35 cellular contexts compared by ENCODE assay signal in the genomic region with DNA sequence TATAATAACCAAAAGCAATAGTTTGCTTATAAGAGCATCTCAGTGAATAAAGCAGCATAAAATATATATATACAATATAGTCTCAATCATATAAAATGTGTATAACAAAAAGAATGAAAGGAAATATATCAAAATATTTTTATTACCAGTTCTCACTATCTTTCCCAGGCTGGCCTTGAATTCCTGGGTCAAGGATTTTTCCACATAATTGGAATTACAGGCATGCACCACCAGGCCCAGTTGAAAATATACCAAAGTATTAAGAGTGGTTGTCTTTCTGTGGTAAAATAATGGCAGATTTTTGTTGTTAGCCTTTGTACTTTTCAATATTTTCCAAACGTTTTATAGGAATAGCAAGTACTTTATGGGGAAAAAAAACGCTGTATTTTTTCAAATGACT. TPM values are rescaled to one million over a fixed set of nuclear protein-coding genes. Genes with fewer than 3 reads are reported as not detected.
DNase-seq lines count a peak whose midpoint lies in the region; ATAC-seq, FAIRE-seq and TF ChIP-seq lines count a peak whose summit lies in the region.
"Had no signal": no experiment of that assay in that cellular context is flagged by ENCODE, and none has a peak within 500 bp of the region (broad histone marks: within the 10 kb centered on the region; RNA-seq: fewer than 3 reads in every experiment).

No MANE protein-coding gene starts in this region.

- H3K4me2 ChIP-seq in HepG2 (ENCODE audit: low read depth, low read length) (peak overlapping the region; percentile 4; the same call in 1 of the 2 replicates), smooth muscle cell (no peak overlapping the region)
- H3K4me2 ChIP-seq: A549; BLaER1; BLaER1 treated with 17β-estradiol and CSF1 and Interleukin-3, amounts not matched to agents 10 nM and 100 nM had no signal

- 3% methylated on average over 2 of the region's 2 CpGs for WGBS in HepG2 (ENCODE audit: low lambda C conversion rate)
- WGBS in right lobe of liver (ENCODE audit: insufficient coverage, low coverage, low lambda C conversion rate, missing lambda C conversion rate), result 55% methylated on average over 2 of the region's 2 CpGs
- 59% methylated on average over 2 of the region's 2 CpGs for WGBS in smooth muscle cell (ENCODE audit: low lambda C conversion rate)

- peaks cover 3% of the 10 kb centered on the region for H3K9me3 Mint-ChIP-seq in osteocyte (ENCODE audit: unreplicated experiment)
- H3K9me3 Mint-ChIP-seq in activated T-helper 2 cell treated with anti-CD3 and anti-CD28 coated beads, Interferon-gamma antibody, Interleukin-2, Interleukin-4, amounts not matched to agents 10 μg/mL and 5 μg/mL and 100 μg/mL, durations not matched to agents 14 hours and 24 hours and 36 hours, result peaks cover 19% of the 10 kb centered on the region

- no TSS peak for BruUV-seq in HepG2 (replicated peaks; lab: Mats Ljungman, UMichigan)

- in situ Hi-C loops in HepG2 (cut with HindIII; ENCODE audit: extremely low pct_ligation_motif_present, low pct_unique_long_range_greater_than_20kb), result no loop called here

- DNase-seq in HepG2 (ENCODE audit: low spot score) (peak; percentile 50), right lobe of liver (no peak), EH (ENCODE audit: low read depth) (peak; percentile 27), osteocyte (ENCODE audit: extremely low spot score, unreplicated experiment) (no peak), smooth muscle cell (lab: John Stamatoyannopoulos, UW; ENCODE audit: unreplicated experiment) (no peak), nucleus accumbens (lab: John Stamatoyannopoulos, UW) (no peak)
- no peak for DNase-seq in activated T-helper 2 cell treated with anti-CD3 and anti-CD28 coated beads, Interferon-gamma antibody, Interleukin-2, Interleukin-4, amounts not matched to agents 10 μg/mL and 5 μg/mL and 100 μg/mL, durations not matched to agents 14 hours and 24 hours and 36 hours (ENCODE audit: low spot score)
- DNase-seq: 8988T; ACHN; AML-193; BE2C; C1 segment of cervical spinal cord; Caco-2; Calu3; CD4-positive, alpha-beta memory T cell; CD4-positive, alpha-beta T cell; CD4-positive, CD25-positive, alpha-beta regulatory T cell; CD8-positive, alpha-beta memory T cell; CD8-positive, alpha-beta T cell; COR-L47; DMS 273 treated with DMSO at 0.1 percent for 48 hours; DMS153; DMS53; DMS79; DMS79 treated with DMSO at 0.1 percent for 48 hours; DND-41; EL had no signal

- H3K4me3 Mint-ChIP-seq in osteocyte (ENCODE audit: unreplicated experiment), result no peak overlapping the region
- no peak overlapping the region for H3K4me3 Mint-ChIP-seq in activated T-helper 2 cell treated with anti-CD3 and anti-CD28 coated beads, Interferon-gamma antibody, Interleukin-2, Interleukin-4, amounts not matched to agents 10 μg/mL and 5 μg/mL and 100 μg/mL, durations not matched to agents 14 hours and 24 hours and 36 hours (ENCODE audit: low read depth)
- H3K4me3 Mint-ChIP-seq: B cell; CD14-positive monocyte; CD4-positive, alpha-beta memory T cell; CD4-positive, alpha-beta T cell; CD4-positive, CD25-positive, alpha-beta regulatory T cell; CD8-positive, alpha-beta memory T cell; CD8-positive, alpha-beta T cell had no signal

- H3K9me3 ChIP-seq in HepG2 (ENCODE audit: low read length) (no peaks in the 10 kb centered on the region), right lobe of liver (no peaks in the 10 kb centered on the region), smooth muscle cell (replicated peaks; ENCODE audit: low read depth) (no peaks in the 10 kb centered on the region)
- H3K9me3 ChIP-seq: A549; BE2C; BLaER1; BLaER1 treated with 17β-estradiol and CSF1 and Interleukin-3, amounts not matched to agents 10 nM and 100 nM; Caco-2 had no signal

- H3K36me3 Mint-ChIP-seq in osteocyte (ENCODE audit: unreplicated experiment), result no peaks in the 10 kb centered on the region
- peaks cover 3% of the 10 kb centered on the region for H3K36me3 Mint-ChIP-seq in activated T-helper 2 cell treated with anti-CD3 and anti-CD28 coated beads, Interferon-gamma antibody, Interleukin-2, Interleukin-4, amounts not matched to agents 10 μg/mL and 5 μg/mL and 100 μg/mL, durations not matched to agents 14 hours and 24 hours and 36 hours (ENCODE audit: low read depth)
- H3K36me3 Mint-ChIP-seq: CD14-positive monocyte; CD4-positive, alpha-beta memory T cell; CD4-positive, CD25-positive, alpha-beta regulatory T cell; CD8-positive, alpha-beta T cell had no signal

- POLR2A ChIA-PET in HepG2 (lab: Yijun Ruan, JAX), result no interaction called here

- no peaks in the 10 kb centered on the region for H3F3A ChIP-seq in smooth muscle cell (ENCODE audit: low read depth)

- peak overlapping the region; percentile 52 for H3K27ac Mint-ChIP-seq in osteocyte (ENCODE audit: unreplicated experiment)
- H3K27ac Mint-ChIP-seq in activated T-helper 2 cell treated with anti-CD3 and anti-CD28 coated beads, Interferon-gamma antibody, Interleukin-2, Interleukin-4, amounts not matched to agents 10 μg/mL and 5 μg/mL and 100 μg/mL, durations not matched to agents 14 hours and 24 hours and 36 hours, result no peak overlapping the region
- H3K27ac Mint-ChIP-seq: B cell; CD14-positive monocyte; CD4-positive, alpha-beta memory T cell; CD4-positive, alpha-beta T cell; CD4-positive, CD25-positive, alpha-beta regulatory T cell; CD8-positive, alpha-beta memory T cell; CD8-positive, alpha-beta T cell had no signal

- TF ChIP-seq POLR2A in HepG2 (IDR thresholded peaks at IDR 0.05; ENCODE audit: insufficient read depth in 1 of 2, low read depth in 2 of 2, low read length in 2 of 2), result no peak
- TF ChIP-seq POLR2A in right lobe of liver (IDR thresholded peaks at IDR 0.05), result no peak

- CTCF ChIA-PET in HepG2 (lab: Yijun Ruan, JAX; ENCODE audit: low intra/inter-chr PET ratio, low total read pairs), result no interaction called here

- H3K36me3 ChIP-seq in HepG2 (replicated peaks in 1 of 2; ENCODE audit: control insufficient read depth in 1 of 2, insufficient read depth in 2 of 2, low read length in 2 of 2) (no peaks in the 10 kb centered on the region), right lobe of liver (no peaks in the 10 kb centered on the region), smooth muscle cell (ENCODE audit: low read depth) (no peaks in the 10 kb centered on the region)
- H3K36me3 ChIP-seq: BE2C; BLaER1; BLaER1 treated with 17β-estradiol and CSF1 and Interleukin-3, amounts not matched to agents 10 nM and 100 nM had no signal

- H3K27me3 ChIP-seq in HepG2 (ENCODE audit: control insufficient read depth in 1 of 2, insufficient read depth in 2 of 2, low read length in 2 of 2) (no peaks in the 10 kb centered on the region), right lobe of liver (no peaks in the 10 kb centered on the region), smooth muscle cell (ENCODE audit: low read depth) (no peaks in the 10 kb centered on the region)
- H3K27me3 ChIP-seq: BE2C; BLaER1; BLaER1 treated with 17β-estradiol and CSF1 and Interleukin-3, amounts not matched to agents 10 nM and 100 nM had no signal

- ATAC-seq in HepG2 (no peak), right lobe of liver (no peak), HG03521 (IDR thresholded peaks at IDR 0.05; ENCODE audit: unreplicated experiment) (no peak)
- ATAC-seq: A549; CD8-positive, alpha-beta T cell had no signal

- no peak for FAIRE-seq in HepG2 (lab: Jason Lieb, UNC)
- FAIRE-seq: A549, D721Med had no signal

- H4K20me1 ChIP-seq in HepG2 (ENCODE audit: insufficient read depth, low read length), result no peaks in the 10 kb centered on the region
- no peaks in the 10 kb centered on the region for H4K20me1 ChIP-seq in smooth muscle cell (ENCODE audit: low read depth)
- H4K20me1 ChIP-seq: BLaER1; BLaER1 treated with 17β-estradiol and CSF1 and Interleukin-3, amounts not matched to agents 10 nM and 100 nM had no signal

- H3K4me1 ChIP-seq in HepG2 (ENCODE audit: insufficient read depth, low read length), result peaks cover 62% of the 10 kb centered on the region
- peaks cover 0 to 35% (median 7%) of the 10 kb centered on the region in 4 donors for H3K4me1 ChIP-seq in right lobe of liver
- no peaks in the 10 kb centered on the region for H3K4me1 ChIP-seq in smooth muscle cell (ENCODE audit: low read depth)
- H3K4me1 ChIP-seq: A549; BE2C; BLaER1; BLaER1 treated with 17β-estradiol and CSF1 and Interleukin-3, amounts not matched to agents 10 nM and 100 nM had no signal

- TF ChIP-seq EP300 in HepG2 (IDR thresholded peaks at IDR 0.05; ENCODE audit: low read depth in 2 of 2, low read length in 2 of 2), result peak in 1 of 2 experiments; percentile 30; a peak in 1 of 4 replicates
- TF ChIP-seq EP300 in HepG2 (CRISPR knock-in tag; IDR thresholded peaks at IDR 0.05; ENCODE audit: borderline replicate concordance), result no peak

- intact Hi-C loops in HepG2 (cut with micrococcal nuclease; ENCODE audit: unreplicated experiment), result no loop called here
- intact Hi-C loops in right lobe of liver (cut with DNase I), result loop anchor here in 1 of 2 donors (10.0 kb wide), 1 partner anchor 245 kb away; no protein-coding TSS in a partner anchor
- intact Hi-C loops in activated T-helper 2 cell treated with anti-CD3 and anti-CD28 coated beads, Interferon-gamma antibody, Interleukin-2, Interleukin-4, amounts not matched to agents 10 μg/mL and 5 μg/mL and 100 μg/mL, durations not matched to agents 14 hours and 24 hours and 36 hours (cut with micrococcal nuclease), result no loop called here

- TF ChIP-seq RAD21 in HepG2 (CRISPR knock-in tag; IDR thresholded peaks at IDR 0.05), result no peak

- TF ChIP-seq CTCF in HepG2 (CRISPR knock-in tag; IDR thresholded peaks at IDR 0.05) (no peak), right lobe of liver (IDR thresholded peaks at IDR 0.05) (no peak), osteocyte (IDR thresholded peaks at IDR 0.05) (no peak), smooth muscle cell (IDR thresholded peaks at IDR 0.05; ENCODE audit: borderline replicate concordance, insufficient read depth, poor library complexity, severe bottlenecking) (no peak)

- peaks cover 45% of the 10 kb centered on the region for H3K4me1 Mint-ChIP-seq in osteocyte (ENCODE audit: unreplicated experiment)
- peaks cover 22% of the 10 kb centered on the region for H3K4me1 Mint-ChIP-seq in activated T-helper 2 cell treated with anti-CD3 and anti-CD28 coated beads, Interferon-gamma antibody, Interleukin-2, Interleukin-4, amounts not matched to agents 10 μg/mL and 5 μg/mL and 100 μg/mL, durations not matched to agents 14 hours and 24 hours and 36 hours (ENCODE audit: low read depth)
- H3K4me1 Mint-ChIP-seq: B cell; CD8-positive, alpha-beta memory T cell had no signal

- no peak overlapping the region for H3K4me3 ChIP-seq in HepG2 (replicated peaks in 1 of 3; ENCODE audit: insufficient read depth in 1 of 3, low read depth in 2 of 3, low read length in 3 of 3)
- H3K4me3 ChIP-seq in right lobe of liver, result no peak overlapping the region
- no peak overlapping the region for H3K4me3 ChIP-seq in smooth muscle cell
- H3K4me3 ChIP-seq: A549; BLaER1; BLaER1 treated with 17β-estradiol and CSF1 and Interleukin-3, amounts not matched to agents 10 nM and 100 nM had no signal

- no peak overlapping the region for H2AFZ ChIP-seq in HepG2 (ENCODE audit: low read length)
- H2AFZ ChIP-seq in smooth muscle cell (ENCODE audit: low read depth), result peak overlapping the region; percentile 52

- H3K79me2 ChIP-seq in HepG2 (ENCODE audit: insufficient read depth, low read length) (no peaks in the 10 kb centered on the region), smooth muscle cell (ENCODE audit: low read depth) (no peaks in the 10 kb centered on the region)

- H3K27me3 Mint-ChIP-seq in osteocyte (ENCODE audit: unreplicated experiment), result no peaks in the 10 kb centered on the region
- peaks cover 3% of the 10 kb centered on the region for H3K27me3 Mint-ChIP-seq in activated T-helper 2 cell treated with anti-CD3 and anti-CD28 coated beads, Interferon-gamma antibody, Interleukin-2, Interleukin-4, amounts not matched to agents 10 μg/mL and 5 μg/mL and 100 μg/mL, durations not matched to agents 14 hours and 24 hours and 36 hours (ENCODE audit: low read depth)
- H3K27me3 Mint-ChIP-seq: B cell; CD4-positive, alpha-beta memory T cell; CD4-positive, alpha-beta T cell; CD4-positive, CD25-positive, alpha-beta regulatory T cell; CD8-positive, alpha-beta memory T cell had no signal

- H3K9ac ChIP-seq in HepG2 (ENCODE audit: insufficient read depth, low read depth, low read length) (no peak overlapping the region), smooth muscle cell (ENCODE audit: low read depth) (no peak overlapping the region)
- H3K9ac ChIP-seq: BLaER1; BLaER1 treated with 17β-estradiol and CSF1 and Interleukin-3, amounts not matched to agents 10 nM and 100 nM had no signal

- H3K27ac ChIP-seq in HepG2 (ENCODE audit: extremely low read length, insufficient read depth, low read length) (peak overlapping the region; percentile 12), right lobe of liver (no peak overlapping the region), smooth muscle cell (ENCODE audit: low read depth) (no peak overlapping the region)
- H3K27ac ChIP-seq: 22Rv1; A549; BLaER1; BLaER1 treated with 17β-estradiol and CSF1 and Interleukin-3, amounts not matched to agents 10 nM and 100 nM had no signal

RNA-seq across cellular contexts. Expression of a gene that starts 8.6 kb away (rescaled TPM):
- total RNA-seq in HepG2 (2016; rRNA removed; fragmentation: Illumina TruSeq; extraction: Trizol) (28.7 and 52.7 TPM in 2 replicates), right lobe of liver (10 to 100 TPM; 18.4 to 40.2 (median 29.0) TPM), osteocyte (84.3 and 86.5 TPM in 2 replicates), smooth muscle cell (14.4 and 20.0 TPM in 2 replicates)
- total RNA-seq in HepG2 (2016; cell fraction: cytosol; rRNA removed; fragmentation: Illumina TruSeq; extraction: Trizol; ENCODE audit: low read depth), result 32.6 and 34.2 TPM in 2 replicates
- total RNA-seq in HepG2 (2016; cell fraction: insoluble cytoplasmic fraction; rRNA removed; fragmentation: Illumina TruSeq; extraction: Trizol), result 25.7 and 45.4 TPM in 2 replicates
- total RNA-seq in HepG2 (2016; cell fraction: membrane; rRNA removed; fragmentation: Illumina TruSeq; extraction: Trizol), result 38.6 and 48.1 TPM in 2 replicates
- 41.9 and 51.6 TPM in 2 replicates for total RNA-seq in HepG2 (2016; cell fraction: nucleus; rRNA removed; fragmentation: Illumina TruSeq; extraction: Trizol)
- polyA plus RNA-seq in HepG2 (2011; rRNA removed) (12.8 and 16.8 TPM in 2 replicates), smooth muscle cell (3.2 and 6.4 TPM in 2 replicates)
- polyA plus RNA-seq in HepG2 (2011; cell fraction: cytosol; rRNA removed), result 5.1 and 8.5 TPM in 2 replicates
- 9.6 and 11.0 TPM in 2 replicates for polyA plus RNA-seq in HepG2 (2011; cell fraction: nucleus; rRNA removed)
- polyA plus RNA-seq in HepG2 (2012), result 27.7 and 38.6 TPM in 2 replicates
- 3.4 and 3.8 TPM in 2 replicates for polyA plus RNA-seq in HepG2 (2016; cell fraction: cytosol; fragmentation: Illumina TruSeq; extraction: Trizol; ENCODE audit: low read depth)
- polyA plus RNA-seq in HepG2 (2016; cell fraction: insoluble cytoplasmic fraction; fragmentation: Illumina TruSeq; extraction: Trizol; ENCODE audit: low read depth), result 42.1 and 48.4 TPM in 2 replicates
- polyA plus RNA-seq in HepG2 (2016; cell fraction: membrane; fragmentation: Illumina TruSeq; extraction: Trizol; ENCODE audit: low read depth), result 15.6 and 16.8 TPM in 2 replicates
- 38.9 and 40.3 TPM in 2 replicates for polyA plus RNA-seq in HepG2 (2016; cell fraction: nucleus; fragmentation: Illumina TruSeq; extraction: Trizol; ENCODE audit: insufficient read depth, low read depth)
- 9.1 and 17.3 TPM in 2 replicates for polyA minus RNA-seq in HepG2 (2011; rRNA and poly(A)+ RNA removed; ENCODE audit: low replicate concordance)
- 37.8 and 45.8 TPM in 2 replicates for polyA minus RNA-seq in HepG2 (2011; cell fraction: cytosol; rRNA and poly(A)+ RNA removed)
- polyA minus RNA-seq in HepG2 (2011; cell fraction: nucleus; rRNA and poly(A)+ RNA removed), result 67.2 and 68.9 TPM in 2 replicates
- total RNA-seq in activated T-helper 2 cell treated with anti-CD3 and anti-CD28 coated beads, Interferon-gamma antibody, Interleukin-2, Interleukin-4, amounts not matched to agents 10 μg/mL and 5 μg/mL and 100 μg/mL, durations not matched to agents 14 hours and 24 hours and 36 hours, result 81.7 and 86.1 TPM in 2 replicates

Comparison
In these comparisons a context has a peak if more than half of its experiments do, and no peak if none do; other contexts are left out.
1. DNase-seq: peak in HepG2 (single experiment) and EH (single experiment); none in right lobe of liver (0 of 3), osteocyte (single experiment), smooth muscle cell (single experiment), activated T-helper 2 cell treated with anti-CD3 and anti-CD28 coated beads, Interferon-gamma antibody, Interleukin-2, Interleukin-4, amounts not matched to agents 10 μg/mL and 5 μg/mL and 100 μg/mL, durations not matched to agents 14 hours and 24 hours and 36 hours (single experiment) and nucleus accumbens (0 of 56).